28 cellular contexts compared by ENCODE assay signal in the genomic region with DNA sequence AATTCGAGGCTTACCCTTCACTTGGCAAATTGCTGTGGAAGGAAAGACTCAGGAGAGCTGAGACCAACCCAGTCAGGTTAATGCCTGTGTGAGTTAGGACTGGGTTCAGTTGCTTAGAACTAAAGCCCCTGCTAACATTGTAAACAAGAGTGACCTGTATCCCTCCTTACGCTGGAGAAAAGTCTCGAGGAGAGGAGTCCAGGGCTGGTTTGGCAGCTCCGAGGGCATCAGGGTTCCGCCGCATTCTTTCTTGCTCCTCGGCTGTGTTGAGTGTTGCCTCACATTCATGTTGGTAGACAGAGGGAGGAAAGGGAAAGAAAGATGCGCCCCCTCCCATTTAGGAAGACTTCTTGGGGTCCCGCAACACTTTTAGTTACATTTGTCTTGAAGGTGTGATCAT.
"Had no signal": no experiment of that assay in that cellular context is flagged by ENCODE, and none has a peak within 500 bp of the region (broad histone marks: within the 10 kb centered on the region; RNA-seq: fewer than 3 reads in every experiment).

No MANE protein-coding gene starts in this region.

- H3K9me3 Mint-ChIP-seq: stimulated activated naive CD8-positive, alpha-beta T cell treated with anti-CD3 and anti-CD28 coated beads, Interleukin-15, Interleukin-2, amounts not matched to agents 100 ng/mL and 50 ng/mL, for 24 hours had no signal

- H3K36me3 ChIP-seq: ovary had no signal

- H3K9me3 ChIP-seq: gastrocnemius medialis, mucosa of descending colon, ovary, psoas muscle, right lobe of liver, suprapubic skin, thyroid gland, vagina had no signal

- H3K27me3 ChIP-seq: gastrocnemius medialis, hepatocyte, ovary, right lobe of liver, suprapubic skin, thyroid gland, vagina had no signal

- H3K27me3 Mint-ChIP-seq: memory B cell; naive B cell; stimulated activated naive B cell treated with anti-CD40 and anti-IgM and Interleukin-4, amounts not matched to agents 10 μg/mL and 1 μg/mL and 100 μg/mL, for 72 hours; stimulated activated naive CD8-positive, alpha-beta T cell treated with anti-CD3 and anti-CD28 coated beads, Interleukin-15, Interleukin-2, amounts not matched to agents 100 ng/mL and 50 ng/mL, for 24 hours had no signal

- H3K4me1 ChIP-seq: gastrocnemius medialis, psoas muscle, right lobe of liver, suprapubic skin, thyroid gland, vagina had no signal

- ATAC-seq: esophagus mucosa; gastrocnemius medialis; left lobe of liver; mucosa of descending colon; psoas muscle; right lobe of liver; stimulated activated naive B cell treated with anti-CD40 and anti-IgM and Interleukin-4, amounts not matched to agents 10 μg/mL and 1 μg/mL and 100 μg/mL, for 72 hours had no signal

- H3K4me3 ChIP-seq: coronary artery, gastrocnemius medialis, hepatocyte, lung, mucosa of descending colon, ovary, psoas muscle, right lobe of liver, suprapubic skin, thyroid gland, vagina had no signal

- H3K4me3 Mint-ChIP-seq: memory B cell; mesothelial cell of epicardium; naive B cell; nephron; stimulated activated naive B cell treated with anti-CD40 and anti-IgM and Interleukin-4, amounts not matched to agents 10 μg/mL and 1 μg/mL and 100 μg/mL, for 72 hours; stimulated activated naive CD8-positive, alpha-beta T cell treated with anti-CD3 and anti-CD28 coated beads, Interleukin-15, Interleukin-2, amounts not matched to agents 100 ng/mL and 50 ng/mL, for 24 hours had no signal

- H3K27ac ChIP-seq: coronary artery, epithelial cell of prostate, gastrocnemius medialis, hepatocyte, ovary, psoas muscle, right lobe of liver, suprapubic skin, thyroid gland, vagina had no signal

- H3K4me1 Mint-ChIP-seq: memory B cell; mesothelial cell of epicardium; naive B cell; nephron; stimulated activated naive B cell treated with anti-CD40 and anti-IgM and Interleukin-4, amounts not matched to agents 10 μg/mL and 1 μg/mL and 100 μg/mL, for 72 hours had no signal

- H3K27ac Mint-ChIP-seq: memory B cell; mesothelial cell of epicardium; nephron; stimulated activated naive B cell treated with anti-CD40 and anti-IgM and Interleukin-4, amounts not matched to agents 10 μg/mL and 1 μg/mL and 100 μg/mL, for 72 hours; stimulated activated naive CD8-positive, alpha-beta T cell treated with anti-CD3 and anti-CD28 coated beads, Interleukin-15, Interleukin-2, amounts not matched to agents 100 ng/mL and 50 ng/mL, for 24 hours had no signal

- DNase-seq: dermis blood vessel endothelial cell; foreskin fibroblast; gastrocnemius medialis; kidney; mucosa of descending colon; naive B cell; nucleus accumbens; ovary; psoas muscle; right lobe of liver; small intestine; stimulated activated CD4-positive, alpha-beta T cell treated with anti-CD3 and anti-CD28 coated beads, Interleukin-15, amount 100 ng/mL, for 24 hours; stimulated activated CD4-positive, alpha-beta T cell treated with anti-CD3 and anti-CD28 coated beads, Interleukin-2, amount 100 ng/mL, for 48 hours; stimulated activated naive B cell treated with anti-CD40 and anti-IgM and Interleukin-4, amounts not matched to agents 10 μg/mL and 1 μg/mL and 100 μg/mL, for 72 hours; thyroid gland; trophoblast cell had no signal
